ENCODE assay signal across 8 cellular contexts in the genomic region with DNA sequence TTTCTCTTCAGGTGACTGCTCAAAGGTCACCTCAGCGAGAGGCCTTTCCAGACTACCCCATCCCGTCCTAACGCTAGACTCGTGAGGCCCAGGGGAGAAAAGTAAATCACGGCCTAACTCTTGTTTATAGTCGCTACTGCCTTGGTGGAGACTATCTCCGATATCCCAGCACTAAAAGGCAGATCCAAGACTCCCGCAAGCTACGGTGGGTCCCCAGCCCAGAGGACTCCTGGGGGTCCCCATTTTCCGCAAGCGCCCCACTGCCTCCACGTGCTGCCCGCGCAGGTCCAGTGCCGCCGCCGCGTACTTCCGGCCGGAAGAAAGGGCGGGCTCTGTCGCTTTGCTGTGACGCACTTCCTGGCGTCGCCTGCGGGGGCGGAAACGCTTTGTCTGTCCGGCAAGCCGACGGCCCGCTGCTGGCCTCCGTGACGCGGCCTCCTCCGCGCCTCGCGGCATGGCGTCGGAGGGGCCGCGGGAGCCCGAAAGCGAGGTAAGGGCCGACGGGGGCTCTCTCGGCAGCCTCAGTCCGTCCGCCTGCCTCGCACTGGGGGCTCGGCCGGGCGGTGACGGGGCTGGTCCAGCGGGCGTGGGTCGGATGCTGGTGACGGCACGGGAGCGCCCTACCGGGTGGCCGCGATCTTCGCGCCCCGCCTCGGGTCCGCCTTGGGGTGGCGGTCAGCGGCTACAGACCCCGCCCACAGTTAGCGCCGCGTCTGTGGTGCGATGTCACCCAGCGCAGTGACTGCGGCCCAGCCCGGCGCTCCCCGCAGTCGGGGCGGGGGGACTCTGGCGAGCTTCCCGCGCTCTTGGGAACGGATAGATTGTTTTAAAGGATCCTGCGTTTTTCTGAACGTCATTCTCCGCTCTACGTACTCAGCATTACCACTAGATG. TPM values are rescaled to one million over a fixed set of nuclear protein-coding genes. Genes with fewer than 3 reads are reported as not detected.
A peak's percentile ranks its signal among the peaks of the same experiment; 100 is the strongest.
DNase-seq lines count a peak whose midpoint lies in the region; ATAC-seq and TF ChIP-seq lines count a peak whose summit lies in the region.

A gene with protein sequence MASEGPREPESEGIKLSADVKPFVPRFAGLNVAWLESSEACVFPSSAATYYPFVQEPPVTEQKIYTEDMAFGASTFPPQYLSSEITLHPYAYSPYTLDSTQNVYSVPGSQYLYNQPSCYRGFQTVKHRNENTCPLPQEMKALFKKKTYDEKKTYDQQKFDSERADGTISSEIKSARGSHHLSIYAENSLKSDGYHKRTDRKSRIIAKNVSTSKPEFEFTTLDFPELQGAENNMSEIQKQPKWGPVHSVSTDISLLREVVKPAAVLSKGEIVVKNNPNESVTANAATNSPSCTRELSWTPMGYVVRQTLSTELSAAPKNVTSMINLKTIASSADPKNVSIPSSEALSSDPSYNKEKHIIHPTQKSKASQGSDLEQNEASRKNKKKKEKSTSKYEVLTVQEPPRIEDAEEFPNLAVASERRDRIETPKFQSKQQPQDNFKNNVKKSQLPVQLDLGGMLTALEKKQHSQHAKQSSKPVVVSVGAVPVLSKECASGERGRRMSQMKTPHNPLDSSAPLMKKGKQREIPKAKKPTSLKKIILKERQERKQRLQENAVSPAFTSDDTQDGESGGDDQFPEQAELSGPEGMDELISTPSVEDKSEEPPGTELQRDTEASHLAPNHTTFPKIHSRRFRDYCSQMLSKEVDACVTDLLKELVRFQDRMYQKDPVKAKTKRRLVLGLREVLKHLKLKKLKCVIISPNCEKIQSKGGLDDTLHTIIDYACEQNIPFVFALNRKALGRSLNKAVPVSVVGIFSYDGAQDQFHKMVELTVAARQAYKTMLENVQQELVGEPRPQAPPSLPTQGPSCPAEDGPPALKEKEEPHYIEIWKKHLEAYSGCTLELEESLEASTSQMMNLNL (plus strand): TSS at position 378 of the 892 bp plus-strand sequence. CDS start 77 bp downstream, at position 455.

- peak; percentile 79 for TF ChIP-seq CTCF in CD14-positive monocyte (IDR thresholded peaks at IDR 0.05)

- H3K9me3 Mint-ChIP-seq in CD14-positive monocyte = no peaks in the 10 kb centered on the region
- no peaks in the 10 kb centered on the region for H3K9me3 Mint-ChIP-seq in activated CD4-positive, alpha-beta T cell treated with anti-CD3 and anti-CD28 coated beads, Interleukin-2, amount 10 ng/mL, durations not matched to agents 7 days and 5 days

- ATAC-seq in GM19351 (IDR thresholded peaks at IDR 0.05; ENCODE audit: unreplicated experiment) = peak; percentile 83
- peak; percentile 91 for ATAC-seq in HG03521 (IDR thresholded peaks at IDR 0.05; ENCODE audit: unreplicated experiment)

- H3K27me3 Mint-ChIP-seq in CD14-positive monocyte (ENCODE audit: low read depth in 3 of 3) = no peaks in the 10 kb centered on the region
- no peaks in the 10 kb centered on the region for H3K27me3 Mint-ChIP-seq in activated CD4-positive, alpha-beta T cell treated with anti-CD3 and anti-CD28 coated beads, Interleukin-2, amount 10 ng/mL, durations not matched to agents 7 days and 5 days

- CTCF ChIA-PET in activated CD4-positive, alpha-beta T cell treated with anti-CD3 and anti-CD28 coated beads, Interleukin-2, amount 10 ng/mL, durations not matched to agents 7 days and 5 days (lab: Charles Lee) = interaction anchor here (0.6 to 1.7 kb wide), 13 partner anchors 9 to 237 kb away, joined by 3 to 7 read pairs (median 3); no protein-coding TSS in a partner anchor

- POLR2A ChIA-PET in activated CD4-positive, alpha-beta T cell treated with anti-CD3 and anti-CD28 coated beads, Interleukin-2, amount 10 ng/mL, durations not matched to agents 7 days and 5 days (lab: Charles Lee) = interaction anchor here (0.6 kb wide), 1 partner anchor 803 kb away, joined by 7 read pairs; no protein-coding TSS in a partner anchor

- H3K36me3 Mint-ChIP-seq in CD14-positive monocyte = peaks cover 19 to 21% of the 10 kb centered on the region in 2 donors
- H3K36me3 Mint-ChIP-seq in activated CD4-positive, alpha-beta T cell treated with anti-CD3 and anti-CD28 coated beads, Interleukin-2, amount 10 ng/mL, durations not matched to agents 7 days and 5 days (ENCODE audit: low read depth) = peaks cover 72% of the 10 kb centered on the region

- intact Hi-C loops in CD14-positive monocyte (cut with micrococcal nuclease) = loop anchor here (5.0 to 10.0 kb wide), 4 partner anchors 64 to 229 kb away; no protein-coding TSS in a partner anchor

- peak within 1 kb of the TSS; percentile 86 to 92 for H3K4me3 Mint-ChIP-seq in CD14-positive monocyte
- peak within 1 kb of the TSS; percentile 85 for H3K4me3 Mint-ChIP-seq in activated CD4-positive, alpha-beta T cell treated with anti-CD3 and anti-CD28 coated beads, Interleukin-2, amount 10 ng/mL, durations not matched to agents 7 days and 5 days

- peak within 1 kb of the TSS; percentile 97 to 98 (median 98) for H3K27ac Mint-ChIP-seq in CD14-positive monocyte
- peak within 1 kb of the TSS; percentile 98 for H3K27ac Mint-ChIP-seq in activated CD4-positive, alpha-beta T cell treated with anti-CD3 and anti-CD28 coated beads, Interleukin-2, amount 10 ng/mL, durations not matched to agents 7 days and 5 days

- peaks cover 53% of the 10 kb centered on the region for H3K4me1 Mint-ChIP-seq in CD14-positive monocyte
- peaks cover 83% of the 10 kb centered on the region for H3K4me1 Mint-ChIP-seq in activated CD4-positive, alpha-beta T cell treated with anti-CD3 and anti-CD28 coated beads, Interleukin-2, amount 10 ng/mL, durations not matched to agents 7 days and 5 days

- DNase-seq in CD14-positive monocyte (ENCODE audit: low spot score) (peak; percentile 95), NCI-H69 (lab: John Stamatoyannopoulos, UW) (peak; percentile 99), cortex of kidney (lab: John Stamatoyannopoulos, UW) (peak; percentile 82), left kidney (ENCODE audit: low read depth, low spot score) (peak; percentile 98)
- peak; percentile 93 for DNase-seq in activated CD4-positive, alpha-beta T cell treated with anti-CD3 and anti-CD28 coated beads, Interleukin-2, amount 10 ng/mL, durations not matched to agents 7 days and 5 days
- DNase-seq in stimulated activated CD4-positive, alpha-beta T cell treated with anti-CD3 and anti-CD28 coated beads, Interleukin-2, amount 100 ng/mL, for 24 hours = peak; percentile 95 to 96

RNA-seq across cellular contexts. Expression of the gene that starts here (rescaled TPM):
- 1 to 10 TPM; 8.6 to 9.8 TPM for polyA plus RNA-seq in CD14-positive monocyte
- total RNA-seq in activated CD4-positive, alpha-beta T cell treated with anti-CD3 and anti-CD28 coated beads, Interleukin-2, amount 10 ng/mL, durations not matched to agents 7 days and 5 days = 10 to 100 TPM; 43.4 to 46.0 TPM

Comparison
In these comparisons a context has a peak if more than half of its experiments do, and no peak if none do; other contexts are left out.
1. Peak in every context shown above with its lines: DNase-seq and ATAC-seq.